ENCODE assay signal across 20 cellular contexts in genomic region chr5:32239385-32239784, GRCh38.
A peak's percentile ranks its signal among the peaks of the same experiment; 100 is the strongest.
DNase-seq lines count a peak whose midpoint lies in the region; ATAC-seq and TF ChIP-seq lines count a peak whose summit lies in the region.
"Had no signal": no experiment of that assay in that cellular context is flagged by ENCODE, and none has a peak within 500 bp of the region (broad histone marks: within the 10 kb centered on the region; RNA-seq: fewer than 3 reads in every experiment).

No MANE protein-coding gene starts in this region.

- H3K4me1 ChIP-seq in CD4-positive, CD25-positive, alpha-beta regulatory T cell (ENCODE audit: control insufficient read depth, insufficient read depth, low read length, poor library complexity, severe bottlenecking): no peaks in the 10 kb centered on the region
- H3K4me1 ChIP-seq in OCI-LY7 (ENCODE audit: insufficient read depth, low read length, poor library complexity, severe bottlenecking): no peaks in the 10 kb centered on the region
- H3K4me1 ChIP-seq: Caco-2 had no signal

- no peak for ATAC-seq in CD4-positive, CD25-positive, alpha-beta regulatory T cell (ENCODE audit: low read depth in 2 of 2)
- ATAC-seq in esophagus mucosa (peak; percentile 92), HG02623 (IDR thresholded peaks at IDR 0.05; ENCODE audit: unreplicated experiment) (no peak), GM18867 (IDR thresholded peaks at IDR 0.05; ENCODE audit: unreplicated experiment) (no peak)
- ATAC-seq in stimulated activated effector memory CD8-positive, alpha-beta T cell treated with anti-CD3 and anti-CD28 coated beads, Interleukin-12 subunit alpha, Interleukin-12 subunit beta, amount 100 ng/mL, for 72 hours: no peak
- ATAC-seq: K562, Panc1 had no signal

- no peaks in the 10 kb centered on the region for H3K9me2 ChIP-seq in OCI-LY7 (ENCODE audit: insufficient read depth, low read length)

- POLR2A ChIA-PET in OCI-LY7 (lab: Charles Lee): no interaction called here

- peaks cover 77% of the 10 kb centered on the region for H3K36me3 ChIP-seq in CD4-positive, CD25-positive, alpha-beta regulatory T cell (ENCODE audit: control insufficient read depth, insufficient read depth, low read length)
- H3K36me3 ChIP-seq in OCI-LY7 (ENCODE audit: insufficient read depth, low read length) (peaks cover 89% of the 10 kb centered on the region), H7 (replicated peaks; ENCODE audit: control insufficient read depth, insufficient read depth, low read length) (peaks cover 19% of the 10 kb centered on the region)

- no peak overlapping the region for H3K27ac ChIP-seq in CD4-positive, CD25-positive, alpha-beta regulatory T cell (ENCODE audit: insufficient read depth, low read length, poor library complexity, severe bottlenecking)
- H3K27ac ChIP-seq in OCI-LY7 (ENCODE audit: low read depth, low read length, poor library complexity, severe bottlenecking): no peak overlapping the region
- H3K27ac ChIP-seq: BLaER1, SK-N-MC had no signal

- TSS peak; percentile 14 for BruUV-seq in OCI-LY7 (replicated peaks; lab: Mats Ljungman, UMichigan)

- H3K4me3 ChIP-seq in CD4-positive, CD25-positive, alpha-beta regulatory T cell (ENCODE audit: low read depth, low read length): no peak overlapping the region
- H3K4me3 ChIP-seq in OCI-LY7 (ENCODE audit: low read depth, low read length, poor library complexity, severe bottlenecking) (no peak overlapping the region), H7 (ENCODE audit: insufficient read depth, low read depth, low read length) (no peak overlapping the region)
- H3K4me3 ChIP-seq: BLaER1, K562, SK-N-MC had no signal

- peaks cover 0 to 4% (median 0%) of the 10 kb centered on the region in 4 donors for H3K4me1 Mint-ChIP-seq in CD4-positive, CD25-positive, alpha-beta regulatory T cell
- H3K4me1 Mint-ChIP-seq in stimulated activated effector memory CD8-positive, alpha-beta T cell treated with anti-CD3 and anti-CD28 coated beads, Interleukin-12 subunit alpha, Interleukin-12 subunit beta, amount 100 ng/mL, for 72 hours: peaks cover 21% of the 10 kb centered on the region
- H3K4me1 Mint-ChIP-seq: CD4-positive, alpha-beta memory T cell had no signal

- no peaks in the 10 kb centered on the region for H4K20me1 ChIP-seq in OCI-LY7 (ENCODE audit: insufficient read depth, low read length)
- H4K20me1 ChIP-seq: BLaER1 had no signal

- H3K9me3 Mint-ChIP-seq in CD4-positive, CD25-positive, alpha-beta regulatory T cell: no peaks in the 10 kb centered on the region
- H3K9me3 Mint-ChIP-seq in stimulated activated effector memory CD8-positive, alpha-beta T cell treated with anti-CD3 and anti-CD28 coated beads, Interleukin-12 subunit alpha, Interleukin-12 subunit beta, amount 100 ng/mL, for 72 hours: no peaks in the 10 kb centered on the region
- H3K9me3 Mint-ChIP-seq: CD4-positive, alpha-beta memory T cell had no signal

- CTCF ChIA-PET in OCI-LY7 (lab: Charles Lee; ENCODE audit: unreplicated experiment): no interaction called here

- DNase-seq in CD4-positive, CD25-positive, alpha-beta regulatory T cell: no peak
- DNase-seq in OCI-LY7 (ENCODE audit: low spot score) (no peak), H7 (no peak), NCI-H1092 (lab: John Stamatoyannopoulos, UW) (no peak)
- no peak for DNase-seq in stimulated activated effector memory CD8-positive, alpha-beta T cell treated with anti-CD3 and anti-CD28 coated beads, Interleukin-12 subunit alpha, Interleukin-12 subunit beta, amount 100 ng/mL, for 72 hours (ENCODE audit: low spot score in 2 of 2)
- DNase-seq: Caco-2; CD4-positive, alpha-beta memory T cell; NCI-H1105 treated with DMSO at 0.1 percent for 48 hours; NCI-H2029; NCI-H446 treated with DMSO at 0.1 percent for 48 hours; NCI-H82; SHP77 treated with DMSO at 0.1 percent for 48 hours; SW 1271 had no signal

- no peaks in the 10 kb centered on the region for H3K27me3 Mint-ChIP-seq in CD4-positive, CD25-positive, alpha-beta regulatory T cell
- H3K27me3 Mint-ChIP-seq: CD4-positive, alpha-beta memory T cell had no signal

- intact Hi-C loops in OCI-LY7 (cut with micrococcal nuclease; ENCODE audit: unreplicated experiment): no loop called here

- H3K27me3 ChIP-seq in CD4-positive, CD25-positive, alpha-beta regulatory T cell (ENCODE audit: control insufficient read depth, insufficient read depth, low read length): no peaks in the 10 kb centered on the region
- no peaks in the 10 kb centered on the region for H3K27me3 ChIP-seq in H7 (ENCODE audit: control insufficient read depth, insufficient read depth, low read length)
- H3K27me3 ChIP-seq: BLaER1 had no signal

- H3K27ac Mint-ChIP-seq in CD4-positive, CD25-positive, alpha-beta regulatory T cell: peak overlapping the region in 2 of 3 donors; percentile 27 to 53
- peak overlapping the region; percentile 3 for H3K27ac Mint-ChIP-seq in stimulated activated effector memory CD8-positive, alpha-beta T cell treated with anti-CD3 and anti-CD28 coated beads, Interleukin-12 subunit alpha, Interleukin-12 subunit beta, amount 100 ng/mL, for 72 hours
- H3K27ac Mint-ChIP-seq: CD4-positive, alpha-beta memory T cell had no signal

- no peak overlapping the region for H3K4me2 ChIP-seq in OCI-LY7 (ENCODE audit: low read length)
- H3K4me2 ChIP-seq: BLaER1 had no signal

- no peaks in the 10 kb centered on the region for H3K79me2 ChIP-seq in OCI-LY7 (ENCODE audit: insufficient read depth, low read depth, low read length)

- no peaks in the 10 kb centered on the region for H3K9me3 ChIP-seq in CD4-positive, CD25-positive, alpha-beta regulatory T cell (ENCODE audit: control insufficient read depth in 2 of 2, low read length in 2 of 2)
- no peaks in the 10 kb centered on the region for H3K9me3 ChIP-seq in OCI-LY7 (ENCODE audit: low read length)
- H3K9me3 ChIP-seq: BLaER1, Caco-2 had no signal

- H3K4me3 Mint-ChIP-seq in CD4-positive, CD25-positive, alpha-beta regulatory T cell: no peak overlapping the region
- H3K4me3 Mint-ChIP-seq in stimulated activated effector memory CD8-positive, alpha-beta T cell treated with anti-CD3 and anti-CD28 coated beads, Interleukin-12 subunit alpha, Interleukin-12 subunit beta, amount 100 ng/mL, for 72 hours: no peak overlapping the region
- H3K4me3 Mint-ChIP-seq: CD4-positive, alpha-beta memory T cell had no signal

- no peak for TF ChIP-seq CTCF in OCI-LY7 (conservative IDR thresholded peaks at IDR 0.05; ENCODE audit: low read length)

- H3K36me3 Mint-ChIP-seq in CD4-positive, CD25-positive, alpha-beta regulatory T cell: peaks cover 49% of the 10 kb centered on the region
- H3K36me3 Mint-ChIP-seq in stimulated activated effector memory CD8-positive, alpha-beta T cell treated with anti-CD3 and anti-CD28 coated beads, Interleukin-12 subunit alpha, Interleukin-12 subunit beta, amount 100 ng/mL, for 72 hours: peaks cover 64% of the 10 kb centered on the region

- no peak overlapping the region for H2AFZ ChIP-seq in OCI-LY7 (ENCODE audit: low read length)
